30 cellular contexts compared by ENCODE assay signal in the genomic region with DNA sequence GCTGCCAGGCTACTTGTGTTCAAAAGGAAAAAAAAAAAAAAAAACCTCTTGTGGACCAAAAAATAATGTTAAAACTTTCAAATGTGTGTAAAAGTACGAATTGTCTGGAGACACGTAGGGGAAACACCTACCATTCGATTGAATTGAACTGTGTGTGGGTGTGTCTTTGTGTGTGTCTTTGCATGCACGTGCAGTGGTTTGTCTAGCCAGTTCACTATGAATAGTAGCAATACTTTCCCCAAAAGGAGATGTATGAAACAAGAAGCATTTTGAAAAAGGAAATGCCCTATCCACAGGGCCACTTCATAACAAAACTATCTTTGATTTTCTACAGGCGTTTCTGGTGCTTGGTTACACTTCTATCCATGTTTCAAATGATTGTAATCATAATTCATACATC.
"Had no signal": no experiment of that assay in that cellular context is flagged by ENCODE, and none has a peak within 500 bp of the region (broad histone marks: within the 10 kb centered on the region; RNA-seq: fewer than 3 reads in every experiment).

No MANE protein-coding gene starts in this region.

- H3K4me1 ChIP-seq: adrenal gland, body of pancreas, colonic mucosa, esophagus squamous epithelium, heart right ventricle had no signal

- H3K27ac ChIP-seq: adrenal gland, body of pancreas, colonic mucosa, epithelial cell of prostate, esophagus squamous epithelium, gastroesophageal sphincter, heart right ventricle had no signal

- ATAC-seq: activated CD4-positive, alpha-beta T cell treated with anti-CD3 and anti-CD28 coated beads for 36 hours; activated CD8-positive, alpha-beta memory T cell treated with anti-CD3 and anti-CD28 coated beads, Interleukin-2, amount 10 ng/mL, durations not matched to agents 7 days and 5 days; activated CD8-positive, alpha-beta T cell treated with anti-CD3 and anti-CD28 coated beads, Interleukin-2, amount 10 ng/mL, durations not matched to agents 7 days and 5 days; activated naive CD8-positive, alpha-beta T cell treated with anti-CD3 and anti-CD28 coated beads, Interleukin-2, amount 50 U/mL, for 24 hours; body of pancreas; gastroesophageal sphincter; heart right ventricle; T-helper 17 cell had no signal

- H3K36me3 ChIP-seq: adrenal gland, colonic mucosa, esophagus squamous epithelium, gastroesophageal sphincter, heart right ventricle had no signal

- H3K4me3 ChIP-seq: adrenal gland, body of pancreas, colonic mucosa, esophagus squamous epithelium, gastroesophageal sphincter, heart right ventricle had no signal

- H3K27me3 ChIP-seq: adrenal gland, body of pancreas, colonic mucosa, gastroesophageal sphincter, heart right ventricle had no signal

- H3K9me3 ChIP-seq: adrenal gland, body of pancreas, colonic mucosa, esophagus squamous epithelium, gastroesophageal sphincter, heart right ventricle had no signal

- FAIRE-seq: endometrium, endothelial cell of umbilical vein had no signal

- DNase-seq: activated CD4-positive, alpha-beta memory T cell treated with anti-CD3 and anti-CD28 coated beads for 36 hours; activated CD4-positive, alpha-beta T cell treated with anti-CD3 and anti-CD28 coated beads for 36 hours; activated CD4-positive, alpha-beta T cell treated with anti-CD3 and anti-CD28 coated beads, Interleukin-2, amount 10 ng/mL, durations not matched to agents 24 days and 14 days; activated CD4-positive, CD25-positive, alpha-beta regulatory T cell; activated CD4-positive, CD25-positive, alpha-beta regulatory T cell treated with anti-CD3 and anti-CD28 coated beads, Interleukin-2, amount 50 U/mL, for 72 hours; activated CD8-positive, alpha-beta memory T cell treated with anti-CD3 and anti-CD28 coated beads, Interleukin-2, amount 10 ng/mL, durations not matched to agents 7 days and 5 days; activated CD8-positive, alpha-beta memory T cell treated with anti-CD3 and anti-CD28 coated beads, Interleukin-2, amount 50 U/mL, for 4 hours; activated CD8-positive, alpha-beta T cell treated with anti-CD3 and anti-CD28 coated beads, Interleukin-2, amount 10 ng/mL, durations not matched to agents 7 days and 5 days; activated effector memory CD4-positive, alpha-beta T cell treated with anti-CD3 and anti-CD28 coated beads, Interleukin-2, amount 50 U/mL, for 16 hours; activated naive CD4-positive, alpha-beta T cell treated with anti-CD3 and anti-CD28 coated beads for 36 hours; activated naive CD8-positive, alpha-beta T cell treated with anti-CD3 and anti-CD28 coated beads for 36 hours; activated naive CD8-positive, alpha-beta T cell treated with anti-CD3 and anti-CD28 coated beads, Interleukin-2, amount 50 U/mL, for 24 hours; activated T-cell treated with anti-CD3 and anti-CD28 coated beads, Interleukin-2, amount 50 U/mL, for 1 hour; activated T-cell treated with anti-CD3 and anti-CD28 coated beads, Interleukin-2, amount 50 U/mL, for 48 hours; adrenal gland; amygdala; aorta; body of pancreas; caudate nucleus; colonic mucosa; effector CD8-positive, alpha-beta T cell; esophagus squamous epithelium; foreskin melanocyte; heart right ventricle; T-helper 17 cell; T1000 had no signal
